In genomic region chr6:38264605-38265004, GRCh38 we compare ENCODE assay signal across 16 cellular contexts.
DNase-seq lines count a peak whose midpoint lies in the region; TF ChIP-seq lines count a peak whose summit lies in the region.
"Had no signal": no experiment of that assay in that cellular context is flagged by ENCODE, and none has a peak within 500 bp of the region (broad histone marks: within the 10 kb centered on the region; RNA-seq: fewer than 3 reads in every experiment).

No MANE protein-coding gene starts in this region.

- no peaks in the 10 kb centered on the region for H3K27me3 Mint-ChIP-seq in nephron progenitor cell (ENCODE audit: low read depth, poor library complexity)
- H3K27me3 Mint-ChIP-seq: activated CD4-positive, alpha-beta T cell treated with anti-CD3 and anti-CD28 coated beads, Interleukin-2, amount 10 ng/mL, durations not matched to agents 24 days and 14 days; natural killer cell treated with Interleukin-12 subunit alpha and Interleukin-12 subunit beta and Interleukin-15 and Interleukin-18, amount 100 ng/mL, for 72 hours had no signal

- no peaks in the 10 kb centered on the region for H3K27me3 ChIP-seq in Peyer's patch

- no peak overlapping the region for H3K4me3 Mint-ChIP-seq in nephron progenitor cell
- H3K4me3 Mint-ChIP-seq: activated CD4-positive, alpha-beta T cell treated with anti-CD3 and anti-CD28 coated beads, Interleukin-2, amount 10 ng/mL, durations not matched to agents 24 days and 14 days; natural killer cell treated with Interleukin-12 subunit alpha and Interleukin-12 subunit beta and Interleukin-15 and Interleukin-18, amount 100 ng/mL, for 72 hours had no signal

- no peak overlapping the region for H2AFZ ChIP-seq in OCI-LY7 (ENCODE audit: low read length)

- no peaks in the 10 kb centered on the region for H3K9me3 Mint-ChIP-seq in nephron progenitor cell
- H3K9me3 Mint-ChIP-seq: activated CD4-positive, alpha-beta T cell treated with anti-CD3 and anti-CD28 coated beads, Interleukin-2, amount 10 ng/mL, durations not matched to agents 24 days and 14 days; natural killer cell treated with Interleukin-12 subunit alpha and Interleukin-12 subunit beta and Interleukin-15 and Interleukin-18, amount 100 ng/mL, for 72 hours had no signal

- DNase-seq in Daoy (ENCODE audit: low read depth) (peak; percentile 90), Peyer's patch (peak in 2 of 3 donors; percentile 54 to 74), ecto neural progenitor cell (ENCODE audit: low spot score) (peak; percentile 63), nephron progenitor cell (peak; percentile 10), activated gamma-delta T cell treated with Interleukin-2 at 50 U/mL for 16 hours (no peak), NCI-H128 (lab: John Stamatoyannopoulos, UW; ENCODE audit: unreplicated experiment) (no peak), OCI-LY7 (ENCODE audit: low spot score) (no peak), NCI-H774 (lab: John Stamatoyannopoulos, UW) (no peak)
- DNase-seq: activated CD4-positive, alpha-beta T cell treated with anti-CD3 and anti-CD28 coated beads, Interleukin-2, amount 10 ng/mL, durations not matched to agents 24 days and 14 days; activated naive CD4-positive, alpha-beta T cell treated with anti-CD3 and anti-CD28 coated beads, Interleukin-2, amount 50 U/mL, for 16 hours; lower lobe of right lung; NCI-H187; NCI-H510A treated with DMSO at 0.1 percent for 48 hours; PC-3; SK-N-SH had no signal

- POLR2A ChIA-PET in OCI-LY7 (lab: Charles Lee) = no interaction called here

- H3K4me1 Mint-ChIP-seq in nephron progenitor cell = peaks cover 52% of the 10 kb centered on the region

- TF ChIP-seq CTCF in Peyer's patch (IDR thresholded peaks at IDR 0.05) (no peak), nephron progenitor cell (IDR thresholded peaks at IDR 0.05) (no peak), OCI-LY7 (conservative IDR thresholded peaks at IDR 0.05; ENCODE audit: low read length) (no peak)

- CTCF ChIA-PET in OCI-LY7 (lab: Charles Lee; ENCODE audit: unreplicated experiment) = no interaction called here

- H3K27ac ChIP-seq in Peyer's patch (no peak overlapping the region), OCI-LY7 (ENCODE audit: low read depth, low read length, poor library complexity, severe bottlenecking) (no peak overlapping the region)
- H3K27ac ChIP-seq: lower lobe of right lung had no signal

- no peak overlapping the region for H3K4me2 ChIP-seq in OCI-LY7 (ENCODE audit: low read length)
- H3K4me2 ChIP-seq: SK-N-SH had no signal

- H4K20me1 ChIP-seq in OCI-LY7 (ENCODE audit: insufficient read depth, low read length) = no peaks in the 10 kb centered on the region; the same call in 1 of the 2 replicates

- no peaks in the 10 kb centered on the region for H3K9me2 ChIP-seq in OCI-LY7 (ENCODE audit: insufficient read depth, low read length)
- H3K9me2 ChIP-seq: SK-N-SH had no signal

- no peaks in the 10 kb centered on the region for H3K79me2 ChIP-seq in OCI-LY7 (ENCODE audit: insufficient read depth, low read depth, low read length)

- intact Hi-C loops in OCI-LY7 (cut with micrococcal nuclease; ENCODE audit: unreplicated experiment) = no loop called here

- H3K36me3 ChIP-seq in Peyer's patch (no peaks in the 10 kb centered on the region), OCI-LY7 (ENCODE audit: insufficient read depth, low read length) (no peaks in the 10 kb centered on the region)
- H3K36me3 ChIP-seq: lower lobe of right lung had no signal

- H3K4me3 ChIP-seq in Peyer's patch (no peak overlapping the region), OCI-LY7 (ENCODE audit: low read depth, low read length, poor library complexity, severe bottlenecking) (no peak overlapping the region)
- H3K4me3 ChIP-seq: lower lobe of right lung had no signal

- H3K27ac Mint-ChIP-seq in nephron progenitor cell = peak overlapping the region; percentile 86
- H3K27ac Mint-ChIP-seq: activated CD4-positive, alpha-beta T cell treated with anti-CD3 and anti-CD28 coated beads, Interleukin-2, amount 10 ng/mL, durations not matched to agents 24 days and 14 days had no signal

- no peak for TF ChIP-seq POLR2A in Peyer's patch (IDR thresholded peaks at IDR 0.05)

- no TSS peak for BruUV-seq in OCI-LY7 (replicated peaks; lab: Mats Ljungman, UMichigan)

- H3K36me3 Mint-ChIP-seq in nephron progenitor cell (ENCODE audit: low read depth) = no peaks in the 10 kb centered on the region
- H3K36me3 Mint-ChIP-seq: natural killer cell treated with Interleukin-12 subunit alpha and Interleukin-12 subunit beta and Interleukin-15 and Interleukin-18, amount 100 ng/mL, for 72 hours had no signal

- H3K4me1 ChIP-seq in Peyer's patch (no peaks in the 10 kb centered on the region), OCI-LY7 (ENCODE audit: insufficient read depth, low read length, poor library complexity, severe bottlenecking) (no peaks in the 10 kb centered on the region)

- no peaks in the 10 kb centered on the region for H3K9me3 ChIP-seq in Peyer's patch
- H3K9me3 ChIP-seq in OCI-LY7 (ENCODE audit: low read length) = no peaks in the 10 kb centered on the region
- H3K9me3 ChIP-seq: lower lobe of right lung, SK-N-SH had no signal

Comparison
In these comparisons a context has a peak if more than half of its experiments do, and no peak if none do; other contexts are left out.
1. DNase-seq: peak in Daoy (single experiment), Peyer's patch (2 of 3), ecto neural progenitor cell (single experiment) and nephron progenitor cell (single experiment); none in activated gamma-delta T cell treated with Interleukin-2 at 50 U/mL for 16 hours (single experiment), NCI-H128 (single experiment), OCI-LY7 (single experiment) and NCI-H774 (single experiment).